8 cellular contexts compared by ENCODE assay signal in genomic region chr2:111897924-111898702, GRCh38. TPM values are rescaled to one million over a fixed set of nuclear protein-coding genes. Genes with fewer than 3 reads are reported as not detected.
DNase-seq lines count a peak whose midpoint lies in the region; ATAC-seq and TF ChIP-seq lines count a peak whose summit lies in the region.

MERTK (plus strand) TSS chr2:111898607; CDS start chr2:111898736, 129 bp downstream.

- H3K4me1 ChIP-seq in iPS-15b (ENCODE audit: control insufficient read depth, insufficient read depth, low read length) (peaks cover 2% of the 10 kb centered on the region), sigmoid colon (peaks cover 0 to 37% (median 23%) of the 10 kb centered on the region in 4 donors)

- 1% methylated on average over 71 of the region's 71 CpGs for WGBS in sigmoid colon, 2 donors

- in situ Hi-C loops in brain microvascular endothelial cell (cut with HindIII; ENCODE audit: low pct_ligation_motif_present, low sequenced_read_pairs), result loop anchor here (25.0 kb wide), 1 partner anchor 139 kb away; no protein-coding TSS in a partner anchor

- DNase-seq in COLO668 (lab: John Stamatoyannopoulos, UW; ENCODE audit: unreplicated experiment), result peak; percentile 78
- DNase-seq in NCI-H128 (lab: John Stamatoyannopoulos, UW; ENCODE audit: unreplicated experiment), result peak; percentile 27
- DNase-seq in T1000 (lab: John Stamatoyannopoulos, UW), result peak; percentile 69
- no peak for DNase-seq in brain microvascular endothelial cell
- peak; percentile 95 for DNase-seq in sigmoid colon

- TF ChIP-seq CTCF in brain microvascular endothelial cell (IDR thresholded peaks at IDR 0.05; ENCODE audit: low read depth, low read length, missing control alignments) (peak; percentile 50), sigmoid colon (IDR thresholded peaks at IDR 0.05) (peak; percentile 43 to 49 (median 46))

- H3K27me3 ChIP-seq in brain microvascular endothelial cell (replicated peaks) (peaks cover 11% of the 10 kb centered on the region), iPS-15b (ENCODE audit: control insufficient read depth, insufficient read depth, low read length) (peaks cover 30% of the 10 kb centered on the region), sigmoid colon (no peaks in the 10 kb centered on the region)

- TF ChIP-seq POLR2A in sigmoid colon (IDR thresholded peaks at IDR 0.05), result peak in 1 of 2 donors; percentile 42

- intact Hi-C loops in sigmoid colon (cut with DNase I), result loop anchor here (2.0 to 10.0 kb wide), 5 partner anchors 49 to 749 kb away; partner anchors contain the start of genes SLC20A1, ZC3H6 and ZC3H8

- H3K9me3 ChIP-seq in iPS-15b (ENCODE audit: control insufficient read depth, insufficient read depth, low read length) (no peaks in the 10 kb centered on the region), sigmoid colon (no peaks in the 10 kb centered on the region)

- H3K9ac ChIP-seq in iPS-15b (ENCODE audit: low read depth, low read length), result peak within 1 kb of the TSS; percentile 70

- no peaks in the 10 kb centered on the region for H3K36me3 ChIP-seq in brain microvascular endothelial cell (replicated peaks)
- no peaks in the 10 kb centered on the region for H3K36me3 ChIP-seq in iPS-15b (ENCODE audit: control insufficient read depth, insufficient read depth, low read length)
- H3K36me3 ChIP-seq in sigmoid colon, result no peaks in the 10 kb centered on the region

- H3K27ac ChIP-seq in brain microvascular endothelial cell, result no peak within 1 kb of the TSS
- peak within 1 kb of the TSS; percentile 80 to 90 (median 88) for H3K27ac ChIP-seq in sigmoid colon

- ATAC-seq in GM21528 (IDR thresholded peaks at IDR 0.05; ENCODE audit: low FRiP score, unreplicated experiment) (peak; percentile 66), GM21367 (IDR thresholded peaks at IDR 0.05; ENCODE audit: unreplicated experiment) (no peak)

- TF ChIP-seq EP300 in sigmoid colon (IDR thresholded peaks at IDR 0.05), result no peak

- H3K4me3 ChIP-seq in brain microvascular endothelial cell (ENCODE audit: low read depth, low read length), result peak within 1 kb of the TSS; percentile 63
- peak within 1 kb of the TSS; percentile 85 for H3K4me3 ChIP-seq in iPS-15b (ENCODE audit: low read depth, low read length)
- H3K4me3 ChIP-seq in sigmoid colon, result peak within 1 kb of the TSS; percentile 70 to 80 (median 75)

RNA-seq across cellular contexts. Expression of gene MERTK, which starts in this region (rescaled TPM):
- 10 to 100 TPM; 14.4 to 31.6 (median 26.0) TPM for total RNA-seq in sigmoid colon
- polyA plus RNA-seq in sigmoid colon, result 1 to 10 TPM; 2.4 to 6.2 (median 5.1) TPM
